16 cellular contexts compared by ENCODE assay signal in the genomic region with DNA sequence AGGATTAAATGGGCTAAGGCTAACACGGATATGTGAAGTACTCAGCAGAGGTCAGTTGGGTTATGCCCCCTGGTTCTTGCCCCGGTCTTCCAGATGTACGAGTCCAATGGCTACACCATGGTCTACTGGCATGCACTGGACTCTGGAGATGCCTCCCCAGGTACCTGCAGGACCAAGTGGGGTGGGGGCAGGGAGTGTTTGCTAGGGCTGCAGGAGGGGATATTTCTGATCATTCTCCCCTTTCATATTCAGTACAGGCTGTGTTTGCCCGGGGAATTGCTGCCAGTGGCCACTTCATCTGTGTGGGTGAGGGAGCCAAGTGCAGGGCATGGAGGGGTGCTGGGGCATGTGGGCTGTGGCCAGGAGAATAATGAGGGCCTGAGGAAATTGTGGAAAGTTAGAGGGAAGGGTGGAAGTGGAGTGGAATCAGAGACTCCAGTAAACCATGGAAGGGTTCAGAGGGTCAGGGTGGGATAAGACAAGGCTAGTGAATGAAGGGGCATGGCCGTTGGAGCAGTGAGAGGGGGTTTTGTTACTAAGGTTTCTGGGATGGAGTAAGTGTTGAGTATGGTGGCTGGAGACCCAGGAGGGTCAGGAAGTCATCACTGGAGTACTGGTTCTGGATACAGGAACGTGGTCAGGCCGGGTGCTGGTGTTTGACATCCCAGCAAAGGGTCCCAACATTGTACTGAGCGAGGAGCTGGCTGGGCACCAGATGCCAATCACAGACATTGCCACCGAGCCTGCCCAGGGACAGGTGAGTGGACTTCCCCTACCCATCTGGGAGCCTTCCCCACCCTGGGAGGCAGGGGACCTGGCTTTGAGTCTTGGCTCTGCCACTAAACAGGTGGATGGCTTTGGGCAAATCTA. TPM values are rescaled to one million over a fixed set of nuclear protein-coding genes. Genes with fewer than 3 reads are reported as not detected.
DNase-seq lines count a peak whose midpoint lies in the region; ATAC-seq and TF ChIP-seq lines count a peak whose summit lies in the region.
"Had no signal": no experiment of that assay in that cellular context is flagged by ENCODE, and none has a peak within 500 bp of the region (broad histone marks: within the 10 kb centered on the region; RNA-seq: fewer than 3 reads in every experiment).

No MANE protein-coding gene starts in this region.

- H3K36me3 Mint-ChIP-seq in activated naive CD4-positive, alpha-beta T cell treated with anti-CD3 and anti-CD28 coated beads for 36 hours (ENCODE audit: low read depth), result no peaks in the 10 kb centered on the region
- H3K36me3 Mint-ChIP-seq in activated CD4-positive, alpha-beta memory T cell treated with anti-CD3 and anti-CD28 coated beads for 36 hours, result peaks cover 14% of the 10 kb centered on the region
- H3K36me3 Mint-ChIP-seq in glutamatergic neuron (ENCODE audit: unreplicated experiment), result no peaks in the 10 kb centered on the region
- H3K36me3 Mint-ChIP-seq in stimulated activated memory B cell treated with anti-CD40 and anti-IgM and Interleukin-4, amounts not matched to agents 10 μg/mL and 1 μg/mL and 100 μg/mL, for 72 hours, result peaks cover 36% of the 10 kb centered on the region
- peaks cover 17% of the 10 kb centered on the region for H3K36me3 Mint-ChIP-seq in chondrocyte (ENCODE audit: low read depth)

- no peak for DNase-seq in activated naive CD4-positive, alpha-beta T cell treated with anti-CD3 and anti-CD28 coated beads for 36 hours
- no peak for DNase-seq in activated naive CD4-positive, alpha-beta T cell (lab: John Stamatoyannopoulos, UW)
- no peak for DNase-seq in activated CD4-positive, alpha-beta memory T cell treated with anti-CD3 and anti-CD28 coated beads for 36 hours
- DNase-seq in glutamatergic neuron, result no peak
- no peak for DNase-seq in NCI-H774 (lab: John Stamatoyannopoulos, UW)
- DNase-seq in chondrocyte (ENCODE audit: low spot score), result no peak
- DNase-seq: DMS153; islet precursor cell; NCI-H1436; NCI-H524 treated with DMSO at 0.1 percent for 48 hours; Peyer's patch; stimulated activated CD4-positive, alpha-beta T cell treated with anti-CD3 and anti-CD28 coated beads, Interleukin-4, amount 100 ng/mL, for 1 hour; T-helper 9 cell had no signal

- ATAC-seq in stimulated activated memory B cell treated with anti-CD40 and anti-IgM and Interleukin-4, amounts not matched to agents 10 μg/mL and 1 μg/mL and 100 μg/mL, for 72 hours, result no peak
- no peak for ATAC-seq in GM21737 (IDR thresholded peaks at IDR 0.05; ENCODE audit: unreplicated experiment)
- ATAC-seq: gastroesophageal sphincter had no signal

- peak overlapping the region; percentile 99 for H3K4me3 Mint-ChIP-seq in activated naive CD4-positive, alpha-beta T cell treated with anti-CD3 and anti-CD28 coated beads for 36 hours
- peak overlapping the region; percentile 95 for H3K4me3 Mint-ChIP-seq in activated CD4-positive, alpha-beta memory T cell treated with anti-CD3 and anti-CD28 coated beads for 36 hours
- H3K4me3 Mint-ChIP-seq in glutamatergic neuron (ENCODE audit: unreplicated experiment), result peak overlapping the region; percentile 100
- peak overlapping the region; percentile 96 for H3K4me3 Mint-ChIP-seq in stimulated activated memory B cell treated with anti-CD40 and anti-IgM and Interleukin-4, amounts not matched to agents 10 μg/mL and 1 μg/mL and 100 μg/mL, for 72 hours
- no peak overlapping the region for H3K4me3 Mint-ChIP-seq in chondrocyte (ENCODE audit: unreplicated experiment)

- CTCF ChIA-PET in activated naive CD4-positive, alpha-beta T cell treated with anti-CD3 and anti-CD28 coated beads for 36 hours (lab: Charles Lee), result no interaction called here
- CTCF ChIA-PET in activated CD4-positive, alpha-beta memory T cell treated with anti-CD3 and anti-CD28 coated beads for 36 hours (lab: Charles Lee), result interaction anchor here (1.0 kb wide), 1 partner anchor 17 kb away, joined by 3 read pairs; no protein-coding TSS in a partner anchor

- peaks cover 24% of the 10 kb centered on the region for H3K4me1 Mint-ChIP-seq in activated naive CD4-positive, alpha-beta T cell treated with anti-CD3 and anti-CD28 coated beads for 36 hours (ENCODE audit: low read depth)
- peaks cover 21% of the 10 kb centered on the region for H3K4me1 Mint-ChIP-seq in activated CD4-positive, alpha-beta memory T cell treated with anti-CD3 and anti-CD28 coated beads for 36 hours (ENCODE audit: low read depth)
- peaks cover 3% of the 10 kb centered on the region for H3K4me1 Mint-ChIP-seq in glutamatergic neuron (ENCODE audit: low read depth, unreplicated experiment)
- peaks cover 36% of the 10 kb centered on the region for H3K4me1 Mint-ChIP-seq in stimulated activated memory B cell treated with anti-CD40 and anti-IgM and Interleukin-4, amounts not matched to agents 10 μg/mL and 1 μg/mL and 100 μg/mL, for 72 hours
- peaks cover 12% of the 10 kb centered on the region for H3K4me1 Mint-ChIP-seq in chondrocyte (ENCODE audit: low read depth)

- H3K9me3 Mint-ChIP-seq in activated naive CD4-positive, alpha-beta T cell treated with anti-CD3 and anti-CD28 coated beads for 36 hours, result no peaks in the 10 kb centered on the region
- no peaks in the 10 kb centered on the region for H3K9me3 Mint-ChIP-seq in activated CD4-positive, alpha-beta memory T cell treated with anti-CD3 and anti-CD28 coated beads for 36 hours
- peaks cover 14% of the 10 kb centered on the region for H3K9me3 Mint-ChIP-seq in glutamatergic neuron (ENCODE audit: unreplicated experiment)
- H3K9me3 Mint-ChIP-seq in stimulated activated memory B cell treated with anti-CD40 and anti-IgM and Interleukin-4, amounts not matched to agents 10 μg/mL and 1 μg/mL and 100 μg/mL, for 72 hours, result no peaks in the 10 kb centered on the region
- H3K9me3 Mint-ChIP-seq in chondrocyte (ENCODE audit: low read depth), result no peaks in the 10 kb centered on the region

- intact Hi-C loops in activated naive CD4-positive, alpha-beta T cell treated with anti-CD3 and anti-CD28 coated beads for 36 hours (cut with micrococcal nuclease), result no loop called here
- intact Hi-C loops in activated CD4-positive, alpha-beta memory T cell treated with anti-CD3 and anti-CD28 coated beads for 36 hours (cut with micrococcal nuclease), result no loop called here

- TF ChIP-seq CTCF in glutamatergic neuron (IDR thresholded peaks at IDR 0.05; ENCODE audit: partially characterized antibody, unreplicated experiment), result no peak
- no peak for TF ChIP-seq CTCF in chondrocyte (IDR thresholded peaks at IDR 0.05)

- no peaks in the 10 kb centered on the region for H3K27me3 Mint-ChIP-seq in activated naive CD4-positive, alpha-beta T cell treated with anti-CD3 and anti-CD28 coated beads for 36 hours (ENCODE audit: low read depth)
- H3K27me3 Mint-ChIP-seq in activated CD4-positive, alpha-beta memory T cell treated with anti-CD3 and anti-CD28 coated beads for 36 hours, result no peaks in the 10 kb centered on the region
- H3K27me3 Mint-ChIP-seq in glutamatergic neuron (ENCODE audit: unreplicated experiment) (peaks cover 8% of the 10 kb centered on the region), chondrocyte (ENCODE audit: low read depth) (no peaks in the 10 kb centered on the region)
- no peaks in the 10 kb centered on the region for H3K27me3 Mint-ChIP-seq in stimulated activated memory B cell treated with anti-CD40 and anti-IgM and Interleukin-4, amounts not matched to agents 10 μg/mL and 1 μg/mL and 100 μg/mL, for 72 hours

- no peak overlapping the region for H3K27ac Mint-ChIP-seq in activated naive CD4-positive, alpha-beta T cell treated with anti-CD3 and anti-CD28 coated beads for 36 hours
- no peak overlapping the region for H3K27ac Mint-ChIP-seq in activated CD4-positive, alpha-beta memory T cell treated with anti-CD3 and anti-CD28 coated beads for 36 hours
- H3K27ac Mint-ChIP-seq in glutamatergic neuron (ENCODE audit: unreplicated experiment), result peak overlapping the region; percentile 9
- peak overlapping the region; percentile 89 for H3K27ac Mint-ChIP-seq in stimulated activated memory B cell treated with anti-CD40 and anti-IgM and Interleukin-4, amounts not matched to agents 10 μg/mL and 1 μg/mL and 100 μg/mL, for 72 hours
- no peak overlapping the region for H3K27ac Mint-ChIP-seq in chondrocyte (ENCODE audit: unreplicated experiment)

- POLR2A ChIA-PET in activated CD4-positive, alpha-beta memory T cell treated with anti-CD3 and anti-CD28 coated beads for 36 hours (lab: Charles Lee), result interaction anchor here (3.4 kb wide), 1 partner anchor 31 kb away, joined by 10 read pairs; the partner anchor contains the start of gene INO80B

RNA-seq across cellular contexts. Expression of gene WDR54, which starts 1.9 kb away (rescaled TPM):
- 10 to 100 TPM; 67.2 to 70.8 TPM for total RNA-seq in activated naive CD4-positive, alpha-beta T cell treated with anti-CD3 and anti-CD28 coated beads for 36 hours
- total RNA-seq in activated CD4-positive, alpha-beta memory T cell treated with anti-CD3 and anti-CD28 coated beads for 36 hours, result 100 to 1,000 TPM; 101 TPM
- 29.5 TPM for total RNA-seq in glutamatergic neuron (ENCODE audit: unreplicated experiment)
- 10.4 to 11.2 TPM (median 11.0 TPM) in 3 replicates for total RNA-seq in chondrocyte

RNA-seq across cellular contexts. Expression of gene C2orf81, which starts 2.0 kb away (rescaled TPM):
- total RNA-seq in activated naive CD4-positive, alpha-beta T cell treated with anti-CD3 and anti-CD28 coated beads for 36 hours, result 1 to 10 TPM; 2.6 to 3.4 TPM
- 1 to 10 TPM; 2.4 to 2.8 TPM for total RNA-seq in activated CD4-positive, alpha-beta memory T cell treated with anti-CD3 and anti-CD28 coated beads for 36 hours
- total RNA-seq in glutamatergic neuron (ENCODE audit: unreplicated experiment), result 3.7 TPM
- total RNA-seq in chondrocyte, result 1.3 to 3.4 TPM (median 1.5 TPM) in 3 replicates

RNA-seq across cellular contexts. Expression of gene RTKN, which starts 18.3 kb away (rescaled TPM):
- 1 to 10 TPM in 1 of 2 experiments, under 1 TPM in 1; 0.95 to 1.6 TPM for total RNA-seq in activated naive CD4-positive, alpha-beta T cell treated with anti-CD3 and anti-CD28 coated beads for 36 hours
- total RNA-seq in activated CD4-positive, alpha-beta memory T cell treated with anti-CD3 and anti-CD28 coated beads for 36 hours, result 1 to 10 TPM; 1.4 to 1.6 TPM
- 88.7 TPM for total RNA-seq in glutamatergic neuron (ENCODE audit: unreplicated experiment)
- total RNA-seq in chondrocyte, result 18.3 to 32.4 TPM (median 20.4 TPM) in 3 replicates

RNA-seq across cellular contexts. Expression of gene INO80B, which starts 31.4 kb away (rescaled TPM):
- total RNA-seq in activated naive CD4-positive, alpha-beta T cell treated with anti-CD3 and anti-CD28 coated beads for 36 hours, result 10 to 100 TPM; 26.5 to 28.3 TPM
- total RNA-seq in activated CD4-positive, alpha-beta memory T cell treated with anti-CD3 and anti-CD28 coated beads for 36 hours, result 10 to 100 TPM; 32.8 to 35.0 TPM
- total RNA-seq in glutamatergic neuron (ENCODE audit: unreplicated experiment), result 18.5 TPM
- 23.2 to 35.0 TPM (median 24.3 TPM) in 3 replicates for total RNA-seq in chondrocyte

RNA-seq across cellular contexts. Expression of gene WBP1, which starts 34.8 kb away (rescaled TPM):
- 10 to 100 TPM; 39.4 to 40.0 TPM for total RNA-seq in activated naive CD4-positive, alpha-beta T cell treated with anti-CD3 and anti-CD28 coated beads for 36 hours
- 10 to 100 TPM; 32.9 to 35.9 TPM for total RNA-seq in activated CD4-positive, alpha-beta memory T cell treated with anti-CD3 and anti-CD28 coated beads for 36 hours
- total RNA-seq in glutamatergic neuron (ENCODE audit: unreplicated experiment) (109 TPM), chondrocyte (56.1 to 93.0 TPM (median 62.4 TPM) in 3 replicates)

Comparison
In these comparisons a context has a peak if more than half of its experiments do, and no peak if none do; other contexts are left out.
1. H3K27ac Mint-ChIP-seq: peak in glutamatergic neuron (single experiment) and stimulated activated memory B cell treated with anti-CD40 and anti-IgM and Interleukin-4, amounts not matched to agents 10 μg/mL and 1 μg/mL and 100 μg/mL, for 72 hours (single experiment); none in activated naive CD4-positive, alpha-beta T cell treated with anti-CD3 and anti-CD28 coated beads for 36 hours (single experiment), activated CD4-positive, alpha-beta memory T cell treated with anti-CD3 and anti-CD28 coated beads for 36 hours (single experiment) and chondrocyte (single experiment).